ENCODE assay signal across 20 cellular contexts in the genomic region with DNA sequence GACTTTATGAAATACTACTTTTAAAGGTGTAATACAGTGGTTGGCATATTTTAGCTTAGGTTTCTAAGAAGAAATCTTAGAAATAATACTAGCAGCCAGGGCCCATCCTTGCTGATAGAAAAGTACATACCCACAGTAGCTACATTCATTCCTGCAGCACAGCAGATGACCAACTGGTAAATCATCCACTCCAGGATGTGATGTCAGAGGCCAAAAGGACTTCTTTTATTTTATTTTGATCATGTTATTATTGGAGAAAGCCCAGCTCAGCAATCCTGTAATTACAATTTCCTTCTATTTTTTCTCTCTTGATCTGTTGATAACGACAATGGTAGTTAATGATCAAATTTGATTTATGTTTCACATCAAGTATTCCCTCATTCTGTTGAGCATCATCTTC. TPM values are rescaled to one million over a fixed set of nuclear protein-coding genes. Genes with fewer than 3 reads are reported as not detected.
DNase-seq lines count a peak whose midpoint lies in the region; ATAC-seq and TF ChIP-seq lines count a peak whose summit lies in the region.
"Had no signal": no experiment of that assay in that cellular context is flagged by ENCODE, and none has a peak within 500 bp of the region (broad histone marks: within the 10 kb centered on the region; RNA-seq: fewer than 3 reads in every experiment).

No MANE protein-coding gene starts in this region.

- no peaks in the 10 kb centered on the region for H4K20me1 ChIP-seq in Karpas-422 (ENCODE audit: insufficient read depth, low read depth, low read length)

- H3K27ac Mint-ChIP-seq in glutamatergic neuron (ENCODE audit: unreplicated experiment), result no peak overlapping the region
- H3K27ac Mint-ChIP-seq: dendritic cell treated with granulocyte-macrophage colony-stimulating factor and Interleukin-4, amounts not matched to agents 40 ng/mL and 50 ng/mL, for 4 days had no signal

- H3K4me1 ChIP-seq in Karpas-422 (ENCODE audit: low read length), result no peaks in the 10 kb centered on the region
- H3K4me1 ChIP-seq: esophagus squamous epithelium, right lobe of liver had no signal

- no peak for ATAC-seq in activated T-cell treated with anti-CD3 and anti-CD28 coated beads, Interleukin-2, amount 50 U/mL, for 4 hours
- ATAC-seq: left lobe of liver, mucosa of descending colon, right lobe of liver had no signal

- no peak overlapping the region for H3K4me2 ChIP-seq in Karpas-422 (ENCODE audit: low read depth, low read length, poor library complexity, severe bottlenecking)

- no peak overlapping the region for H3K4me3 Mint-ChIP-seq in glutamatergic neuron (ENCODE audit: unreplicated experiment)
- no peak overlapping the region for H3K4me3 Mint-ChIP-seq in activated T-cell treated with anti-CD3 and anti-CD28 coated beads, Interleukin-2, amount 50 U/mL, for 4 hours
- H3K4me3 Mint-ChIP-seq: CD8-positive, alpha-beta memory T cell; dendritic cell treated with granulocyte-macrophage colony-stimulating factor and Interleukin-4, amounts not matched to agents 40 ng/mL and 50 ng/mL, for 4 days had no signal

- TF ChIP-seq CTCF in AG10803 (conservative IDR thresholded peaks at IDR 0.05; ENCODE audit: low read length) (no peak), cardiac fibroblast (IDR thresholded peaks at IDR 0.05; ENCODE audit: low read depth, low read length) (no peak), glutamatergic neuron (IDR thresholded peaks at IDR 0.05; ENCODE audit: partially characterized antibody, unreplicated experiment) (no peak)

- H3K9me3 Mint-ChIP-seq in glutamatergic neuron (ENCODE audit: unreplicated experiment), result no peaks in the 10 kb centered on the region
- H3K9me3 Mint-ChIP-seq in activated T-cell treated with anti-CD3 and anti-CD28 coated beads, Interleukin-2, amount 50 U/mL, for 4 hours, result peaks cover 5% of the 10 kb centered on the region
- H3K9me3 Mint-ChIP-seq: dendritic cell treated with granulocyte-macrophage colony-stimulating factor and Interleukin-4, amounts not matched to agents 40 ng/mL and 50 ng/mL, for 4 days had no signal

- H3K9me3 ChIP-seq in Karpas-422 (ENCODE audit: low read length), result no peaks in the 10 kb centered on the region
- H3K9me3 ChIP-seq: ascending aorta, esophagus squamous epithelium, mucosa of descending colon, right lobe of liver had no signal

- no peaks in the 10 kb centered on the region for H3K9me2 ChIP-seq in Karpas-422 (replicated peaks; ENCODE audit: insufficient read depth, low read length)

- H2AFZ ChIP-seq in Karpas-422 (ENCODE audit: low read length), result no peak overlapping the region

- H3K36me3 Mint-ChIP-seq in glutamatergic neuron (ENCODE audit: unreplicated experiment), result no peaks in the 10 kb centered on the region
- peaks cover 8% of the 10 kb centered on the region for H3K36me3 Mint-ChIP-seq in activated T-cell treated with anti-CD3 and anti-CD28 coated beads, Interleukin-2, amount 50 U/mL, for 4 hours (ENCODE audit: insufficient read depth)

- no peak overlapping the region for H3K27ac ChIP-seq in Karpas-422 (ENCODE audit: low read length)
- H3K27ac ChIP-seq: ascending aorta, esophagus squamous epithelium, right lobe of liver had no signal

- no peaks in the 10 kb centered on the region for H3K79me2 ChIP-seq in Karpas-422 (ENCODE audit: low read length)

- DNase-seq in AG10803 (ENCODE audit: low read depth) (peak; percentile 15), Karpas-422 (peak; percentile 4), cardiac fibroblast (ENCODE audit: low read depth in 2 of 2) (peak; percentile 43 to 88), iris pigment epithelial cell (ENCODE audit: low read depth) (peak; percentile 78), glutamatergic neuron (no peak), ecto neural progenitor cell (ENCODE audit: low spot score) (no peak)
- no peak for DNase-seq in activated T-cell treated with anti-CD3 and anti-CD28 coated beads, Interleukin-2, amount 50 U/mL, for 4 hours
- no peak for DNase-seq in activated CD8-positive, alpha-beta memory T cell treated with anti-CD3 and anti-CD28 coated beads for 24 hours
- DNase-seq: activated gamma-delta T cell; CD8-positive, alpha-beta memory T cell; DND-41; esophagus squamous epithelium; mucosa of descending colon; NCI-H2081; NCI-H526 treated with DMSO at 0.1 percent for 48 hours; right lobe of liver; T1000 had no signal

- H3K27me3 Mint-ChIP-seq in glutamatergic neuron (ENCODE audit: unreplicated experiment), result peaks cover 2% of the 10 kb centered on the region
- H3K27me3 Mint-ChIP-seq in activated T-cell treated with anti-CD3 and anti-CD28 coated beads, Interleukin-2, amount 50 U/mL, for 4 hours (ENCODE audit: low read depth), result no peaks in the 10 kb centered on the region
- H3K27me3 Mint-ChIP-seq: CD8-positive, alpha-beta memory T cell; dendritic cell treated with granulocyte-macrophage colony-stimulating factor and Interleukin-4, amounts not matched to agents 40 ng/mL and 50 ng/mL, for 4 days had no signal

- no peak overlapping the region for H3K9ac ChIP-seq in Karpas-422 (ENCODE audit: low read length)

- no peaks in the 10 kb centered on the region for H3K27me3 ChIP-seq in Karpas-422 (ENCODE audit: low read length)
- H3K27me3 ChIP-seq: ascending aorta, esophagus squamous epithelium, right lobe of liver had no signal

- H3K4me3 ChIP-seq in AG10803 (ENCODE audit: low read length) (no peak overlapping the region), Karpas-422 (ENCODE audit: low read length) (no peak overlapping the region), cardiac fibroblast (replicated peaks in 1 of 2; ENCODE audit: low read depth in 2 of 2, low read length in 2 of 2) (no peak overlapping the region)
- H3K4me3 ChIP-seq: ascending aorta, esophagus squamous epithelium, mucosa of descending colon, right lobe of liver had no signal

- peaks cover 7% of the 10 kb centered on the region for H3K4me1 Mint-ChIP-seq in glutamatergic neuron (ENCODE audit: low read depth, unreplicated experiment)
- peaks cover 15% of the 10 kb centered on the region for H3K4me1 Mint-ChIP-seq in activated T-cell treated with anti-CD3 and anti-CD28 coated beads, Interleukin-2, amount 50 U/mL, for 4 hours (ENCODE audit: low read depth)

- H3K36me3 ChIP-seq in Karpas-422 (ENCODE audit: insufficient read depth, low read length), result no peaks in the 10 kb centered on the region
- H3K36me3 ChIP-seq: ascending aorta, esophagus squamous epithelium, right lobe of liver had no signal

RNA-seq across cellular contexts. Expression of a gene that starts 18.0 kb away (rescaled TPM):
- total RNA-seq in Karpas-422 (2014; rRNA removed; shearing (Covaris generic); ENCODE audit: low replicate concordance), result under 0.01 TPM in 2 replicates
- total RNA-seq in glutamatergic neuron (ENCODE audit: unreplicated experiment), result 0.34 TPM
- total RNA-seq in activated T-cell treated with anti-CD3 and anti-CD28 coated beads, Interleukin-2, amount 50 U/mL, for 4 hours, result under 1 TPM; 0.45 to 0.87 (median 0.78) TPM

Comparison
In these comparisons a context has a peak if more than half of its experiments do, and no peak if none do; other contexts are left out.
1. DNase-seq: peak in AG10803 (single experiment), Karpas-422 (single experiment), cardiac fibroblast (2 of 2) and iris pigment epithelial cell (single experiment); none in glutamatergic neuron (single experiment), ecto neural progenitor cell (single experiment), activated T-cell treated with anti-CD3 and anti-CD28 coated beads, Interleukin-2, amount 50 U/mL, for 4 hours (single experiment) and activated CD8-positive, alpha-beta memory T cell treated with anti-CD3 and anti-CD28 coated beads for 24 hours (single experiment).